Comparison of ENCODE assay signal across 9 cellular contexts in genomic region chr17:37742114-37742761, GRCh38. TPM values are rescaled to one million over a fixed set of nuclear protein-coding genes. Genes with fewer than 3 reads are reported as not detected.
DNase-seq lines count a peak whose midpoint lies in the region; ATAC-seq and TF ChIP-seq lines count a peak whose summit lies in the region.
"Had no signal": no experiment of that assay in that cellular context is flagged by ENCODE, and none has a peak within 500 bp of the region (broad histone marks: within the 10 kb centered on the region; RNA-seq: fewer than 3 reads in every experiment).

No MANE protein-coding gene starts in this region.

- H3K27me3 ChIP-seq in CD8-positive, alpha-beta memory T cell (ENCODE audit: insufficient read depth, low read length, poor library complexity, severe bottlenecking), result peaks cover 65% of the 10 kb centered on the region

- peaks cover 19 to 40% (median 26%) of the 10 kb centered on the region in 3 donors for H3K4me1 Mint-ChIP-seq in CD8-positive, alpha-beta memory T cell
- peaks cover 25% of the 10 kb centered on the region for H3K4me1 Mint-ChIP-seq in chondrocyte (ENCODE audit: low read depth)
- H3K4me1 Mint-ChIP-seq in naive thymus-derived CD8-positive, alpha-beta T cell, result peaks cover 14 to 36% (median 28%) of the 10 kb centered on the region in 4 donors

- CTCF ChIA-PET in CD8-positive, alpha-beta memory T cell (lab: Charles Lee), result no interaction called here

- H3K27ac Mint-ChIP-seq in CD8-positive, alpha-beta memory T cell, result no peak overlapping the region
- peak overlapping the region; percentile 83 for H3K27ac Mint-ChIP-seq in chondrocyte (ENCODE audit: unreplicated experiment)
- no peak overlapping the region for H3K27ac Mint-ChIP-seq in naive thymus-derived CD8-positive, alpha-beta T cell

- H3K27ac ChIP-seq in CD8-positive, alpha-beta memory T cell (ENCODE audit: low read depth, low read length), result no peak overlapping the region

- no peaks in the 10 kb centered on the region for H3K9me3 ChIP-seq in CD8-positive, alpha-beta memory T cell (ENCODE audit: low read length)

- peak in 1 of 5 donors; percentile 1 for DNase-seq in CD8-positive, alpha-beta memory T cell
- DNase-seq in HuH-7.5 (ENCODE audit: low spot score) (peak; percentile 36), chondrocyte (ENCODE audit: low spot score) (no peak), NCI-H226 (no peak)
- DNase-seq in naive thymus-derived CD8-positive, alpha-beta T cell, result no peak

- no peak overlapping the region for H3K4me3 ChIP-seq in CD8-positive, alpha-beta memory T cell (ENCODE audit: low read length)

- no peaks in the 10 kb centered on the region for H3K9me3 Mint-ChIP-seq in CD8-positive, alpha-beta memory T cell
- no peaks in the 10 kb centered on the region for H3K9me3 Mint-ChIP-seq in chondrocyte (ENCODE audit: low read depth)
- no peaks in the 10 kb centered on the region for H3K9me3 Mint-ChIP-seq in naive thymus-derived CD8-positive, alpha-beta T cell

- no peak for TF ChIP-seq CTCF in chondrocyte (IDR thresholded peaks at IDR 0.05)

- H3K36me3 Mint-ChIP-seq in CD8-positive, alpha-beta memory T cell, result no peaks in the 10 kb centered on the region
- H3K36me3 Mint-ChIP-seq in chondrocyte (ENCODE audit: low read depth), result no peaks in the 10 kb centered on the region
- no peaks in the 10 kb centered on the region for H3K36me3 Mint-ChIP-seq in naive thymus-derived CD8-positive, alpha-beta T cell

- no peaks in the 10 kb centered on the region for H3K36me3 ChIP-seq in CD8-positive, alpha-beta memory T cell (ENCODE audit: insufficient read depth, low read length)

- peaks cover 32% of the 10 kb centered on the region for H3K4me1 ChIP-seq in CD8-positive, alpha-beta memory T cell (ENCODE audit: insufficient read depth, low read length)

- POLR2A ChIA-PET in CD8-positive, alpha-beta memory T cell (lab: Charles Lee), result no interaction called here
- POLR2A ChIA-PET in naive thymus-derived CD8-positive, alpha-beta T cell (lab: Charles Lee), result no interaction called here

- peak overlapping the region in 5 of 7 donors; percentile 48 to 66 (median 60) for H3K4me3 Mint-ChIP-seq in CD8-positive, alpha-beta memory T cell
- H3K4me3 Mint-ChIP-seq in chondrocyte (ENCODE audit: unreplicated experiment), result peak overlapping the region; percentile 81
- H3K4me3 Mint-ChIP-seq in naive thymus-derived CD8-positive, alpha-beta T cell, result peak overlapping the region; percentile 28 to 82 (median 66)

- ATAC-seq in naive thymus-derived CD8-positive, alpha-beta T cell, result no peak
- ATAC-seq in GM21360 (IDR thresholded peaks at IDR 0.05; ENCODE audit: unreplicated experiment) (no peak), HG03432 (IDR thresholded peaks at IDR 0.05; ENCODE audit: unreplicated experiment) (no peak), HG03045 (IDR thresholded peaks at IDR 0.05; ENCODE audit: unreplicated experiment) (no peak)

- peaks cover 67 to 89% of the 10 kb centered on the region in 2 donors for H3K27me3 Mint-ChIP-seq in CD8-positive, alpha-beta memory T cell
- peaks cover 21% of the 10 kb centered on the region for H3K27me3 Mint-ChIP-seq in chondrocyte (ENCODE audit: low read depth)
- peaks cover 40 to 95% (median 63%) of the 10 kb centered on the region in 5 donors for H3K27me3 Mint-ChIP-seq in naive thymus-derived CD8-positive, alpha-beta T cell

RNA-seq across cellular contexts. Expression of gene HNF1B, which starts 2.6 kb away (rescaled TPM):
- total RNA-seq in CD8-positive, alpha-beta memory T cell, result under 1 TPM; 0.22 to 0.73 TPM
- not detected for polyA plus RNA-seq in CD8-positive, alpha-beta memory T cell
- 3.6 to 10.5 TPM (median 10.1 TPM) in 3 replicates for total RNA-seq in chondrocyte
- total RNA-seq in naive thymus-derived CD8-positive, alpha-beta T cell, result not detected
- polyA plus RNA-seq in naive thymus-derived CD8-positive, alpha-beta T cell, result not detected
- total RNA-seq: myocyte had no signal
